In genomic region chr19:32673573-32673972, GRCh38 we compare ENCODE assay signal across 1 cellular context.
TF ChIP-seq lines count a peak whose summit lies in the region.

No MANE protein-coding gene starts in this region.

TF ChIP-seq in H1, 55 proteins besides CTCF, POLR2A, EP300 and RAD21:
- TF ChIP-seq TAF1 (IDR thresholded peaks at IDR 0.05; ENCODE audit: low read depth, low read length), result no peak
- TF ChIP-seq SP4 (IDR thresholded peaks at IDR 0.05; ENCODE audit: low read length), result no peak
- TF ChIP-seq RNF2 (IDR thresholded peaks at IDR 0.05; ENCODE audit: borderline replicate concordance, low read depth, low read length, missing control alignments, poor library complexity, severe bottlenecking), result no peak
- TF ChIP-seq TCF12 (IDR thresholded peaks at IDR 0.05; ENCODE audit: low read depth, low read length), result no peak
- TF ChIP-seq, protein P1, sequence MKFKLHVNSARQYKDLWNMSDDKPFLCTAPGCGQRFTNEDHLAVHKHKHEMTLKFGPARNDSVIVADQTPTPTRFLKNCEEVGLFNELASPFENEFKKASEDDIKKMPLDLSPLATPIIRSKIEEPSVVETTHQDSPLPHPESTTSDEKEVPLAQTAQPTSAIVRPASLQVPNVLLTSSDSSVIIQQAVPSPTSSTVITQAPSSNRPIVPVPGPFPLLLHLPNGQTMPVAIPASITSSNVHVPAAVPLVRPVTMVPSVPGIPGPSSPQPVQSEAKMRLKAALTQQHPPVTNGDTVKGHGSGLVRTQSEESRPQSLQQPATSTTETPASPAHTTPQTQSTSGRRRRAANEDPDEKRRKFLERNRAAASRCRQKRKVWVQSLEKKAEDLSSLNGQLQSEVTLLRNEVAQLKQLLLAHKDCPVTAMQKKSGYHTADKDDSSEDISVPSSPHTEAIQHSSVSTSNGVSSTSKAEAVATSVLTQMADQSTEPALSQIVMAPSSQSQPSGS (IDR thresholded peaks at IDR 0.05; ENCODE audit: low read length), result no peak
- TF ChIP-seq TAF7 (optimal IDR thresholded peaks at IDR 0.05; ENCODE audit: borderline replicate concordance, low read depth, low read length), result no peak
- no peak for TF ChIP-seq SP1 (IDR thresholded peaks at IDR 0.05; ENCODE audit: low read depth, low read length)
- no peak for TF ChIP-seq CHD1 (IDR thresholded peaks at IDR 0.05; ENCODE audit: low read depth, low read length)
- TF ChIP-seq HDAC2 (IDR thresholded peaks at IDR 0.05; ENCODE audit: borderline replicate concordance in 1 of 2, low read depth in 2 of 2, low read length in 2 of 2), result no peak
- no peak for TF ChIP-seq KDM1A (IDR thresholded peaks at IDR 0.05; ENCODE audit: borderline replicate concordance, low read length)
- TF ChIP-seq SIRT6 (IDR thresholded peaks at IDR 0.05; ENCODE audit: low read length), result no peak
- no peak for TF ChIP-seq CTBP2 (IDR thresholded peaks at IDR 0.05; ENCODE audit: borderline replicate concordance, insufficient read depth, insufficient read length, low read length)
- no peak for TF ChIP-seq CBX5 (IDR thresholded peaks at IDR 0.05; ENCODE audit: low read depth, low read length)
- no peak for TF ChIP-seq JUND (IDR thresholded peaks at IDR 0.05; ENCODE audit: low read length)
- no peak for TF ChIP-seq BACH1 (IDR thresholded peaks at IDR 0.05; ENCODE audit: low read length)
- TF ChIP-seq GABPA (IDR thresholded peaks at IDR 0.05; ENCODE audit: borderline replicate concordance, insufficient read depth, low read length), result no peak
- TF ChIP-seq RBBP5 (IDR thresholded peaks at IDR 0.05; ENCODE audit: borderline replicate concordance, low read depth, low read length), result no peak
- no peak for TF ChIP-seq ATF3 (IDR thresholded peaks at IDR 0.05; ENCODE audit: insufficient read depth, low read depth, low read length)
- no peak for TF ChIP-seq GTF2F1 (IDR thresholded peaks at IDR 0.05; ENCODE audit: borderline replicate concordance, low read depth, low read length)
